ENCODE assay signal across 23 cellular contexts in the genomic region with DNA sequence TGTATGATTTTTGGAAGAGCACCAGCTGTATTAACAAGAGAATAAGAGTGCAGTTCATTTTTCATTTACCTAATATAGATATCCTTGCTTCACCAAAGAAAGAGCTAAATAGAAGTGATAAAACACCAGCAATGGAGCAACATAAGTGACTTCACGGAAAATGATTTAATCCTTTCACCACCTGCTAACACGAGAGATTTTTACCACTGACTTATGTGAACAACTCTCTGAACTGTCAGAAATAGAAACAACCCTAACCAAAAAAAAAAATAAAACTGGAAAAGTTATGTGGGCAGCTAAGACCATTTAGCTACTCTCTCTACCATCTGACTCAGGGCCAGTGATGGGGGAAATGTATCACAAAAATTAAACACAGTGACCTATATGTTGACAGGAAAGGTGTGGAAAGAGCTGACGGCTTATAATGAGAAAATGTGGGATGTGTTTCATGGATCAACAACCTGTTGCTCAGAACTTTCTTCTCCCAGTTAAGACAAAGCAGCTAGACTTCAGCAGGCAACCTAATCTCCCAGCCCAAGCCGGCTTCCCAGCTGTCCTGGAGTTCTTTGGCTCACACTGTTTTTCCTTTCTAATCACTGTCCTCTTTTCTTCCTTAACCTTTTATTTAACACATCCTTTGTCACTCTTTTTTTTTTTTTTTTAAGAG.
DNase-seq lines count a peak whose midpoint lies in the region; FAIRE-seq and TF ChIP-seq lines count a peak whose summit lies in the region.
"Had no signal": no experiment of that assay in that cellular context is flagged by ENCODE, and none has a peak within 500 bp of the region (broad histone marks: within the 10 kb centered on the region; RNA-seq: fewer than 3 reads in every experiment).

No MANE protein-coding gene starts in this region.

- TF ChIP-seq CTCF in neural progenitor cell (IDR thresholded peaks at IDR 0.05) = no peak
- TF ChIP-seq CTCF in mammary epithelial cell (conservative IDR thresholded peaks at IDR 0.05 in 1 of 2, IDR thresholded peaks at IDR 0.05 in 1 of 2; ENCODE audit: extremely low read depth in 1 of 2, insufficient read depth in 1 of 2, low read depth in 1 of 2, low read length in 2 of 2) = no peak
- no peak for TF ChIP-seq CTCF in GM20000 (IDR thresholded peaks at IDR 0.05; ENCODE audit: extremely low read depth, missing control alignments)

- no peaks in the 10 kb centered on the region for H3K36me3 Mint-ChIP-seq in neural progenitor cell
- H3K36me3 Mint-ChIP-seq: CD4-positive, CD25-positive, alpha-beta regulatory T cell; CD8-positive, alpha-beta T cell had no signal

- FAIRE-seq in GM19239 (lab: Jason Lieb, UNC) = peak; percentile 40
- FAIRE-seq: A204.1, G401.6, GM12892, H1 had no signal

- no peaks in the 10 kb centered on the region for H3F3A ChIP-seq in neural progenitor cell (ENCODE audit: low read depth)

- H3K27me3 ChIP-seq in neural progenitor cell (no peaks in the 10 kb centered on the region), mammary epithelial cell (ENCODE audit: insufficient read depth, low read length) (peaks cover 2% of the 10 kb centered on the region)
- H3K27me3 ChIP-seq: BLaER1 had no signal

- H3K4me1 ChIP-seq in neural progenitor cell = peaks cover 14% of the 10 kb centered on the region
- no peaks in the 10 kb centered on the region for H3K4me1 ChIP-seq in mammary epithelial cell (ENCODE audit: insufficient read depth, low read length)
- H3K4me1 ChIP-seq: Caco-2 had no signal

- H3K36me3 ChIP-seq in neural progenitor cell (no peaks in the 10 kb centered on the region), mammary epithelial cell (ENCODE audit: insufficient read depth, low read length) (no peaks in the 10 kb centered on the region)
- H3K36me3 ChIP-seq: BLaER1 had no signal

- WGBS in mammary epithelial cell (ENCODE audit: low coverage, missing lambda C conversion rate) = 74% methylated on average over 4 of the region's 4 CpGs

- no peak for DNase-seq in GM19239 (ENCODE audit: insufficient read length, low spot score)
- peak; percentile 21 for DNase-seq in NCI-H82 treated with DMSO at 0.1 percent for 48 hours (lab: John Stamatoyannopoulos, UW; ENCODE audit: unreplicated experiment)
- peak; percentile 62 for DNase-seq in myocyte (ENCODE audit: low read depth)
- DNase-seq in neural progenitor cell (ENCODE audit: low spot score) = no peak
- no peak for DNase-seq in RKO (ENCODE audit: low spot score)
- no peak for DNase-seq in medulla oblongata (ENCODE audit: extremely low spot score)
- no peak for DNase-seq in mammary epithelial cell
- DNase-seq in GM20000 (ENCODE audit: low spot score) = no peak
- DNase-seq: Caco-2; CD4-positive, CD25-positive, alpha-beta regulatory T cell; CD8-positive, alpha-beta T cell; DMS153; DND-41; H7; HCEC 1CT had no signal

- H2AFZ ChIP-seq in neural progenitor cell (replicated peaks) (no peak overlapping the region), mammary epithelial cell (ENCODE audit: low read depth, low read length) (no peak overlapping the region)

- BruUV-seq in mammary epithelial cell (replicated peaks; lab: Mats Ljungman, UMichigan) = no TSS peak

- H3K4me2 ChIP-seq in neural progenitor cell = no peak overlapping the region
- H3K4me2 ChIP-seq in mammary epithelial cell (ENCODE audit: insufficient read depth, low read depth, low read length) = no peak overlapping the region
- H3K4me2 ChIP-seq: BLaER1 had no signal

- H3K79me2 ChIP-seq in neural progenitor cell (ENCODE audit: low read depth) (no peaks in the 10 kb centered on the region), mammary epithelial cell (ENCODE audit: insufficient read depth, low read length) (no peaks in the 10 kb centered on the region)

- H3K4me3 Mint-ChIP-seq in neural progenitor cell = no peak overlapping the region
- H3K4me3 Mint-ChIP-seq: B cell; CD4-positive, CD25-positive, alpha-beta regulatory T cell; CD8-positive, alpha-beta T cell had no signal

- dilution Hi-C loops in mammary epithelial cell (cut with HindIII; ENCODE audit: low sequenced_read_pairs) = no loop called here

- H3K4me3 ChIP-seq in neural progenitor cell (no peak overlapping the region), mammary epithelial cell (replicated peaks in 1 of 3; ENCODE audit: insufficient read depth in 1 of 3, low read depth in 2 of 3, low read length in 3 of 3) (no peak overlapping the region)
- H3K4me3 ChIP-seq: BLaER1 had no signal

- CTCF ChIA-PET in mammary epithelial cell (lab: Charles Lee; ENCODE audit: low non-redundant PET) = interaction anchor here (0.7 kb wide), 1 partner anchor 1397 kb away, joined by 5 read pairs; no protein-coding TSS in a partner anchor

- H3K27ac ChIP-seq in neural progenitor cell = no peak overlapping the region
- H3K27ac ChIP-seq in mammary epithelial cell (ENCODE audit: insufficient read depth, low read depth, low read length) = no peak overlapping the region
- H3K27ac ChIP-seq: 22Rv1, BLaER1, C4-2B had no signal

- peaks cover 8% of the 10 kb centered on the region for H3K27me3 Mint-ChIP-seq in neural progenitor cell (ENCODE audit: insufficient read depth, low read depth)

- no peaks in the 10 kb centered on the region for H3K9me3 ChIP-seq in neural progenitor cell (ENCODE audit: low read depth)
- H3K9me3 ChIP-seq in mammary epithelial cell (replicated peaks; ENCODE audit: insufficient read depth, low read length) = no peaks in the 10 kb centered on the region
- H3K9me3 ChIP-seq: BLaER1, Caco-2 had no signal

- H3K9me3 Mint-ChIP-seq in neural progenitor cell = no peaks in the 10 kb centered on the region
- H3K9me3 Mint-ChIP-seq: CD8-positive, alpha-beta T cell had no signal

- peaks cover 52% of the 10 kb centered on the region for H3K4me1 Mint-ChIP-seq in neural progenitor cell

- H4K20me1 ChIP-seq in neural progenitor cell (ENCODE audit: low read depth) (no peaks in the 10 kb centered on the region), mammary epithelial cell (ENCODE audit: insufficient read depth, low read length) (no peaks in the 10 kb centered on the region)
- H4K20me1 ChIP-seq: BLaER1 had no signal

- in situ Hi-C loops in mammary epithelial cell (cut with MboI; ENCODE audit: low sequenced_read_pairs in 2 of 2) = no loop called here

- intact Hi-C loops in mammary epithelial cell (cut with micrococcal nuclease) = no loop called here

- H3K27ac Mint-ChIP-seq in neural progenitor cell = peak overlapping the region; percentile 30
- H3K27ac Mint-ChIP-seq: B cell; CD4-positive, CD25-positive, alpha-beta regulatory T cell; CD8-positive, alpha-beta T cell had no signal

- H3K9ac ChIP-seq in neural progenitor cell (no peak overlapping the region), mammary epithelial cell (ENCODE audit: insufficient read depth, low read length) (no peak overlapping the region)
- H3K9ac ChIP-seq: BLaER1 had no signal

Comparison
In these comparisons a context has a peak if more than half of its experiments do, and no peak if none do; other contexts are left out.
1. DNase-seq: peak in NCI-H82 treated with DMSO at 0.1 percent for 48 hours (single experiment) and myocyte (single experiment); none in GM19239 (single experiment), neural progenitor cell (single experiment), RKO (single experiment), medulla oblongata (single experiment), mammary epithelial cell (single experiment) and GM20000 (single experiment).